8 cellular contexts compared by ENCODE assay signal in genomic region chr10:31099664-31100063, GRCh38.
A peak's percentile ranks its signal among the peaks of the same experiment; 100 is the strongest.
DNase-seq lines count a peak whose midpoint lies in the region; ATAC-seq and TF ChIP-seq lines count a peak whose summit lies in the region.

No MANE protein-coding gene starts in this region.

- no peak for TF ChIP-seq POLR2A in spleen (IDR thresholded peaks at IDR 0.05)

- 83 to 90% (median 87%) methylated on average over 10 of the region's 10 CpGs for WGBS in spleen, 5 donors

- TF ChIP-seq CTCF in VCaP (conservative IDR thresholded peaks at IDR 0.05) (no peak), epithelial cell of proximal tubule (conservative IDR thresholded peaks at IDR 0.05; ENCODE audit: low read depth, low read length) (no peak), spleen (IDR thresholded peaks at IDR 0.05 in 8 of 11, conservative IDR thresholded peaks at IDR 0.05 in 3 of 11) (no peak)

- no peak overlapping the region for H3K27ac Mint-ChIP-seq in T-helper 2 cell treated with Interferon-gamma antibody and Interleukin-4, amounts not matched to agents 5 μg/mL and 100 μg/mL, for 36 hours
- no peak overlapping the region for H3K27ac Mint-ChIP-seq in stimulated activated effector memory CD8-positive, alpha-beta T cell treated with anti-CD3 and anti-CD28 coated beads, Interleukin-12 subunit alpha, Interleukin-12 subunit beta, amount 100 ng/mL, for 72 hours

- DNase-seq in T-helper 2 cell treated with Interferon-gamma antibody and Interleukin-4, amounts not matched to agents 5 μg/mL and 100 μg/mL, for 36 hours (ENCODE audit: low spot score): peak; percentile 42
- no peak for DNase-seq in T-helper 2 cell
- DNase-seq in epithelial cell of proximal tubule (ENCODE audit: low read depth): peak; percentile 92
- DNase-seq in stimulated activated CD4-positive, alpha-beta T cell treated with anti-CD3 and anti-CD28 coated beads, Interleukin-2, amount 100 ng/mL, for 4 hours (ENCODE audit: low read depth): peak; percentile 41
- no peak for DNase-seq in spleen
- no peak for DNase-seq in stimulated activated effector memory CD8-positive, alpha-beta T cell treated with anti-CD3 and anti-CD28 coated beads, Interleukin-12 subunit alpha, Interleukin-12 subunit beta, amount 100 ng/mL, for 72 hours (ENCODE audit: low spot score in 2 of 2)

- no peaks in the 10 kb centered on the region for H3K36me3 ChIP-seq in spleen

- peak overlapping the region; percentile 7 for H3K4me3 Mint-ChIP-seq in T-helper 2 cell treated with Interferon-gamma antibody and Interleukin-4, amounts not matched to agents 5 μg/mL and 100 μg/mL, for 36 hours
- H3K4me3 Mint-ChIP-seq in stimulated activated effector memory CD8-positive, alpha-beta T cell treated with anti-CD3 and anti-CD28 coated beads, Interleukin-12 subunit alpha, Interleukin-12 subunit beta, amount 100 ng/mL, for 72 hours: no peak overlapping the region

- H3K4me3 ChIP-seq in epithelial cell of proximal tubule (ENCODE audit: low read depth, low read length) (peak overlapping the region; percentile 22), spleen (no peak overlapping the region)

- H3K27me3 ChIP-seq in spleen (replicated peaks in 1 of 7): no peaks in the 10 kb centered on the region

- ATAC-seq in GM19351 (IDR thresholded peaks at IDR 0.05; ENCODE audit: unreplicated experiment): no peak
- ATAC-seq in stimulated activated effector memory CD8-positive, alpha-beta T cell treated with anti-CD3 and anti-CD28 coated beads, Interleukin-12 subunit alpha, Interleukin-12 subunit beta, amount 100 ng/mL, for 72 hours: no peak

- H3K9me3 ChIP-seq in spleen: no peaks in the 10 kb centered on the region

- H3K27ac ChIP-seq in VCaP: peak overlapping the region; percentile 58
- H3K27ac ChIP-seq in spleen: no peak overlapping the region

- H3K36me3 Mint-ChIP-seq in T-helper 2 cell treated with Interferon-gamma antibody and Interleukin-4, amounts not matched to agents 5 μg/mL and 100 μg/mL, for 36 hours (ENCODE audit: low read depth): no peaks in the 10 kb centered on the region
- H3K36me3 Mint-ChIP-seq in stimulated activated effector memory CD8-positive, alpha-beta T cell treated with anti-CD3 and anti-CD28 coated beads, Interleukin-12 subunit alpha, Interleukin-12 subunit beta, amount 100 ng/mL, for 72 hours: no peaks in the 10 kb centered on the region

- intact Hi-C loops in spleen (cut with DNase I; ENCODE audit: low total_unique reads): no loop called here

- H3K4me1 Mint-ChIP-seq in T-helper 2 cell treated with Interferon-gamma antibody and Interleukin-4, amounts not matched to agents 5 μg/mL and 100 μg/mL, for 36 hours (ENCODE audit: low read depth): peaks cover 54% of the 10 kb centered on the region
- peaks cover 34% of the 10 kb centered on the region for H3K4me1 Mint-ChIP-seq in stimulated activated effector memory CD8-positive, alpha-beta T cell treated with anti-CD3 and anti-CD28 coated beads, Interleukin-12 subunit alpha, Interleukin-12 subunit beta, amount 100 ng/mL, for 72 hours

- H3K27me3 Mint-ChIP-seq in T-helper 2 cell treated with Interferon-gamma antibody and Interleukin-4, amounts not matched to agents 5 μg/mL and 100 μg/mL, for 36 hours (ENCODE audit: low read depth): no peaks in the 10 kb centered on the region

- no peaks in the 10 kb centered on the region for H3K4me1 ChIP-seq in spleen

- H3K9me3 Mint-ChIP-seq in T-helper 2 cell treated with Interferon-gamma antibody and Interleukin-4, amounts not matched to agents 5 μg/mL and 100 μg/mL, for 36 hours: no peaks in the 10 kb centered on the region
- no peaks in the 10 kb centered on the region for H3K9me3 Mint-ChIP-seq in stimulated activated effector memory CD8-positive, alpha-beta T cell treated with anti-CD3 and anti-CD28 coated beads, Interleukin-12 subunit alpha, Interleukin-12 subunit beta, amount 100 ng/mL, for 72 hours

Comparison
In these comparisons a context has a peak if more than half of its experiments do, and no peak if none do; other contexts are left out.
1. DNase-seq: peak in T-helper 2 cell treated with Interferon-gamma antibody and Interleukin-4, amounts not matched to agents 5 μg/mL and 100 μg/mL, for 36 hours (single experiment), epithelial cell of proximal tubule (single experiment) and stimulated activated CD4-positive, alpha-beta T cell treated with anti-CD3 and anti-CD28 coated beads, Interleukin-2, amount 100 ng/mL, for 4 hours (single experiment); none in T-helper 2 cell (0 of 5), spleen (single experiment) and stimulated activated effector memory CD8-positive, alpha-beta T cell treated with anti-CD3 and anti-CD28 coated beads, Interleukin-12 subunit alpha, Interleukin-12 subunit beta, amount 100 ng/mL, for 72 hours (0 of 2).